ENCODE assay signal across 19 cellular contexts in genomic region chr1:181204530-181204929, GRCh38.
DNase-seq lines count a peak whose midpoint lies in the region; ATAC-seq, FAIRE-seq and TF ChIP-seq lines count a peak whose summit lies in the region.
"Had no signal": no experiment of that assay in that cellular context is flagged by ENCODE, and none has a peak within 500 bp of the region (broad histone marks: within the 10 kb centered on the region; RNA-seq: fewer than 3 reads in every experiment).

No MANE protein-coding gene starts in this region.

- TF ChIP-seq RAD21 in H1 (IDR thresholded peaks at IDR 0.05 in 1 of 2, conservative IDR thresholded peaks at IDR 0.05 in 1 of 2; ENCODE audit: low read depth in 2 of 2, low read length in 2 of 2) = no peak

- H3K23ac ChIP-seq in H1 (ENCODE audit: insufficient read length) = no peak overlapping the region

- POLR2A ChIA-PET in HEK293 (lab: Yijun Ruan, JAX) = no interaction called here
- POLR2A ChIA-PET in H1 (lab: Charles Lee; ENCODE audit: partially characterized antibody) = no interaction called here

- H3K36me3 ChIP-seq in HEK293 (ENCODE audit: control insufficient read depth in 2 of 2, insufficient read depth in 1 of 2, low read length in 2 of 2) = no peaks in the 10 kb centered on the region
- no peaks in the 10 kb centered on the region for H3K36me3 ChIP-seq in Karpas-422 (ENCODE audit: insufficient read depth, low read length)
- H3K36me3 ChIP-seq in H1 (ENCODE audit: control insufficient read depth in 2 of 4, insufficient read depth in 4 of 4, low read length in 3 of 4) = no peaks in the 10 kb centered on the region
- H3K36me3 ChIP-seq in osteoblast (ENCODE audit: insufficient read depth, low read length) = no peaks in the 10 kb centered on the region
- H3K36me3 ChIP-seq: BE2C had no signal

- TF ChIP-seq EP300 in H1 (IDR thresholded peaks at IDR 0.05; ENCODE audit: borderline replicate concordance in 1 of 2, low read depth in 2 of 2, low read length in 2 of 2) = no peak

- H4K8ac ChIP-seq in H1 (ENCODE audit: extremely low read depth, insufficient read depth, low read length) = no peak overlapping the region

- H3K9me3 ChIP-seq in HEK293 (ENCODE audit: control insufficient read depth, insufficient read depth, low read depth, low read length) (no peaks in the 10 kb centered on the region), Karpas-422 (ENCODE audit: low read length) (no peaks in the 10 kb centered on the region), H1 (ENCODE audit: insufficient read depth in 2 of 2, low read depth in 1 of 2, low read length in 1 of 2) (no peaks in the 10 kb centered on the region), osteoblast (ENCODE audit: low read depth, low read length) (no peaks in the 10 kb centered on the region)
- H3K9me3 ChIP-seq: BE2C had no signal

- no peak overlapping the region for H3K27ac ChIP-seq in HEK293 (ENCODE audit: extremely low read depth, low read depth, low read length)
- H3K27ac ChIP-seq in Karpas-422 (ENCODE audit: low read length) = no peak overlapping the region
- H3K27ac ChIP-seq in H1 (ENCODE audit: low read depth, low read length) = no peak overlapping the region
- no peak overlapping the region for H3K27ac ChIP-seq in osteoblast (ENCODE audit: low read depth, low read length)
- H3K27ac ChIP-seq: A549, HL-60 had no signal

- no peak for FAIRE-seq in H1 (lab: Jason Lieb, UNC)
- FAIRE-seq: A549, D721Med, GM12892 had no signal

- H3K79me1 ChIP-seq in H1 (ENCODE audit: low read depth, low read length) = no peaks in the 10 kb centered on the region

- H2AK5ac ChIP-seq in H1 (ENCODE audit: low read depth, low read length) = no peak overlapping the region

- no peak overlapping the region for H3K4me2 ChIP-seq in Karpas-422 (ENCODE audit: low read depth, low read length, poor library complexity, severe bottlenecking)
- H3K4me2 ChIP-seq in H1 (ENCODE audit: insufficient read depth in 1 of 2, low read depth in 2 of 2, low read length in 2 of 2) = no peak overlapping the region
- H3K4me2 ChIP-seq in osteoblast (ENCODE audit: insufficient read depth, low read length) = no peak overlapping the region
- H3K4me2 ChIP-seq: A549 had no signal

- H4K20me1 ChIP-seq in Karpas-422 (ENCODE audit: insufficient read depth, low read depth, low read length) (peaks cover 4% of the 10 kb centered on the region; the same call in 1 of the 2 replicates), H1 (replicated peaks in 1 of 2; ENCODE audit: control insufficient read depth in 1 of 2, insufficient read depth in 2 of 2, low read length in 2 of 2) (no peaks in the 10 kb centered on the region), osteoblast (ENCODE audit: insufficient read depth, low read length) (no peaks in the 10 kb centered on the region)

- no peak overlapping the region for H3K18ac ChIP-seq in H1 (ENCODE audit: extremely low read depth, low read length)

- WGBS in H1 (ENCODE audit: extremely low coverage in 1 of 2, insufficient coverage in 1 of 2, insufficient read length in 1 of 2, insufficient replicate concordance in 2 of 2, low coverage in 1 of 2, low lambda C conversion rate in 2 of 2, missing lambda C conversion rate in 1 of 2), 2 experiments = 92% methylated on average over 6 of the region's 6 CpGs; no CpG with 5 or more reads in 1 of the 2 experiments

- no peaks in the 10 kb centered on the region for H3K4me1 ChIP-seq in HEK293 (ENCODE audit: control insufficient read depth, insufficient read depth, low read length)
- peaks cover 14% of the 10 kb centered on the region for H3K4me1 ChIP-seq in Karpas-422 (ENCODE audit: low read length)
- peaks cover 5 to 15% (median 12%) of the 10 kb centered on the region in 4 experiments for H3K4me1 ChIP-seq in H1 (replicated peaks in 1 of 4; ENCODE audit: control insufficient read depth in 3 of 4, insufficient read depth in 4 of 4, low read length in 3 of 4)
- no peaks in the 10 kb centered on the region for H3K4me1 ChIP-seq in osteoblast (ENCODE audit: insufficient read depth, low read length)
- H3K4me1 ChIP-seq: A549, BE2C had no signal

- CTCF ChIA-PET in HEK293 (lab: Yijun Ruan, JAX) (interaction anchor here (0.7 kb wide), 1 partner anchor 438 kb away, joined by 4 read pairs; no protein-coding TSS in a partner anchor), H1 (lab: Charles Lee; ENCODE audit: partially characterized antibody) (no interaction called here)

- H3K9me2 ChIP-seq in Karpas-422 (replicated peaks; ENCODE audit: insufficient read depth, low read length) = no peaks in the 10 kb centered on the region

- no peak overlapping the region for H3K4me3 ChIP-seq in HEK293 (ENCODE audit: low read depth, low read length)
- no peak overlapping the region for H3K4me3 ChIP-seq in Karpas-422 (ENCODE audit: low read length)
- H3K4me3 ChIP-seq in H1 (ENCODE audit: extremely low read depth in 1 of 4, insufficient read depth in 2 of 4, low read depth in 3 of 4, low read length in 4 of 4) = no peak overlapping the region
- no peak overlapping the region for H3K4me3 ChIP-seq in osteoblast (ENCODE audit: insufficient read depth, low read length)
- H3K4me3 ChIP-seq: A549 had no signal

- H3K27me3 Mint-ChIP-seq in activated T-cell treated with anti-CD3 and anti-CD28 coated beads, Interleukin-2, amount 50 U/mL, for 4 hours (ENCODE audit: low read depth) = peaks cover 2% of the 10 kb centered on the region

- no peak for TF ChIP-seq CTCF in HEK293 (tag by site-specific recombination; IDR thresholded peaks at IDR 0.05)
- TF ChIP-seq CTCF in H1 (IDR thresholded peaks at IDR 0.05; ENCODE audit: control extremely low read depth in 1 of 3, insufficient read depth in 1 of 3, low read depth in 1 of 3, low read length in 3 of 3) = no peak
- no peak for TF ChIP-seq CTCF in osteoblast (IDR thresholded peaks at IDR 0.05; ENCODE audit: extremely low read depth, low read depth, low read length)

- no peak overlapping the region for H2BK120ac ChIP-seq in H1 (replicated peaks; ENCODE audit: low read depth, low read length)

- H3K56ac ChIP-seq in H1 (replicated peaks; ENCODE audit: insufficient read length, low read depth, low read length) = no peak overlapping the region

- H2BK5ac ChIP-seq in H1 (ENCODE audit: low read depth, low read length) = no peak overlapping the region

- no peaks in the 10 kb centered on the region for H3K4me1 Mint-ChIP-seq in activated T-cell treated with anti-CD3 and anti-CD28 coated beads, Interleukin-2, amount 50 U/mL, for 4 hours (ENCODE audit: low read depth)
- H3K4me1 Mint-ChIP-seq: CD14-positive monocyte had no signal

- ATAC-seq in activated T-cell treated with anti-CD3 and anti-CD28 coated beads, Interleukin-2, amount 50 U/mL, for 4 hours = no peak
- ATAC-seq: CD8-positive, alpha-beta T cell had no signal

- H2BK12ac ChIP-seq in H1 (ENCODE audit: low read depth, low read length) = no peak overlapping the region

- no peak for TF ChIP-seq POLR2A in H1 (IDR thresholded peaks at IDR 0.05; ENCODE audit: control extremely low read depth in 1 of 2, low read depth in 2 of 2, low read length in 2 of 2)

- DNase-seq in Karpas-422 (peak; percentile 28), H1 (ENCODE audit: low read depth in 1 of 2, low spot score in 2 of 2) (peak in 1 of 2 experiments; percentile 41), osteoblast (ENCODE audit: insufficient read length, low spot score, missing footprints) (peak; percentile 34), ureter (ENCODE audit: low spot score) (no peak), DMS114 treated with DMSO at 0.1 percent for 48 hours (lab: John Stamatoyannopoulos, UW; ENCODE audit: unreplicated experiment) (no peak)
- no peak for DNase-seq in activated T-cell treated with anti-CD3 and anti-CD28 coated beads, Interleukin-2, amount 50 U/mL, for 4 hours
- DNase-seq: BE2C; CD8-positive, alpha-beta T cell; COR-L47; DND-41; GDM1; GOT3; HCEC 1CT had no signal

- 0 out of 2 replicates have a peak overlapping the region, but pooled peaks have one; percentile 48 for H2BK20ac ChIP-seq in H1 (ENCODE audit: low read length)

- no peak overlapping the region for H3K4me3 Mint-ChIP-seq in activated T-cell treated with anti-CD3 and anti-CD28 coated beads, Interleukin-2, amount 50 U/mL, for 4 hours
- H3K4me3 Mint-ChIP-seq: CD14-positive monocyte; CD8-positive, alpha-beta T cell had no signal

- no peaks in the 10 kb centered on the region for H3K9me3 Mint-ChIP-seq in activated T-cell treated with anti-CD3 and anti-CD28 coated beads, Interleukin-2, amount 50 U/mL, for 4 hours
- H3K9me3 Mint-ChIP-seq: CD8-positive, alpha-beta T cell had no signal

- H3K14ac ChIP-seq in H1 (ENCODE audit: insufficient read length) = no peak overlapping the region

- no peak overlapping the region for H4K5ac ChIP-seq in H1 (ENCODE audit: insufficient read length, low read depth, low read length)

- no peak overlapping the region for H3K4ac ChIP-seq in H1 (replicated peaks; ENCODE audit: insufficient read length, low read depth, low read length)

- no peak overlapping the region for H4K91ac ChIP-seq in H1 (replicated peaks; ENCODE audit: insufficient read length, low read length)

- H2AFZ ChIP-seq in Karpas-422 (ENCODE audit: low read length) (no peak overlapping the region), H1 (ENCODE audit: low read length) (no peak overlapping the region), osteoblast (ENCODE audit: low read length) (no peak overlapping the region)

- H3K27me3 ChIP-seq in Karpas-422 (ENCODE audit: low read length) (no peaks in the 10 kb centered on the region), H1 (replicated peaks in 1 of 4; ENCODE audit: control insufficient read depth in 3 of 4, extremely low read depth in 1 of 4, insufficient read depth in 3 of 4, low read length in 3 of 4) (no peaks in the 10 kb centered on the region), osteoblast (ENCODE audit: insufficient read depth, low read length) (peaks cover 6% of the 10 kb centered on the region)

- no peak overlapping the region for H2BK15ac ChIP-seq in H1 (ENCODE audit: low read length)

- no peaks in the 10 kb centered on the region for H3K23me2 ChIP-seq in H1 (ENCODE audit: low read depth, low read length)

- H3K79me2 ChIP-seq in Karpas-422 (ENCODE audit: low read length) = no peaks in the 10 kb centered on the region
- no peaks in the 10 kb centered on the region for H3K79me2 ChIP-seq in H1 (ENCODE audit: control insufficient read depth in 1 of 2, insufficient read depth in 2 of 2, low read length in 2 of 2)
- H3K79me2 ChIP-seq in osteoblast (ENCODE audit: insufficient read depth, low read length) = no peaks in the 10 kb centered on the region

- no peaks in the 10 kb centered on the region for H3K36me3 Mint-ChIP-seq in activated T-cell treated with anti-CD3 and anti-CD28 coated beads, Interleukin-2, amount 50 U/mL, for 4 hours (ENCODE audit: insufficient read depth)
- H3K36me3 Mint-ChIP-seq: CD14-positive monocyte; CD8-positive, alpha-beta T cell had no signal

- H3K9ac ChIP-seq in Karpas-422 (ENCODE audit: low read length) (no peak overlapping the region), H1 (replicated peaks in 1 of 4; ENCODE audit: extremely low read depth in 1 of 4, low read depth in 3 of 4, low read length in 3 of 4) (no peak overlapping the region)

TF ChIP-seq in H1, 55 proteins besides CTCF, POLR2A, EP300 and RAD21:
- peak; percentile 87; the same call in 1 of the 2 replicates for TF ChIP-seq KDM1A (IDR thresholded peaks at IDR 0.05; ENCODE audit: borderline replicate concordance, low read length)
- no peak for TF ChIP-seq TAF1 (IDR thresholded peaks at IDR 0.05; ENCODE audit: low read depth, low read length)
- no peak for TF ChIP-seq NANOG (IDR thresholded peaks at IDR 0.05; ENCODE audit: insufficient read depth, low read depth, low read length, poor library complexity, severe bottlenecking)

Comparison
In these comparisons a context has a peak if more than half of its experiments do, and no peak if none do; other contexts are left out.
1. DNase-seq: peak in Karpas-422 (single experiment) and osteoblast (single experiment); none in ureter (single experiment), DMS114 treated with DMSO at 0.1 percent for 48 hours (single experiment) and activated T-cell treated with anti-CD3 and anti-CD28 coated beads, Interleukin-2, amount 50 U/mL, for 4 hours (single experiment).